ENCODE assay signal across 1 cellular context in genomic region chr6:150711584-150712501, GRCh38.
TF ChIP-seq lines count a peak whose summit lies in the region.

No MANE protein-coding gene starts in this region.

TF ChIP-seq in HEK293, 187 proteins besides CTCF, POLR2A, EP300 and RAD21 (continued from another document):
- TF ChIP-seq HOXC10 (CRISPR knock-in tag; IDR thresholded peaks at IDR 0.05), result no peak
- peak; percentile 50; the same call in 1 of the 2 replicates for TF ChIP-seq ZNF366 (tag by site-specific recombination; conservative IDR thresholded peaks at IDR 0.05)
- TF ChIP-seq ZNF335 (tag by site-specific recombination; conservative IDR thresholded peaks at IDR 0.05), result peak; percentile 41; the same call in 1 of the 2 replicates
- no peak for TF ChIP-seq ZNF692 (tag by site-specific recombination; IDR thresholded peaks at IDR 0.05)
- no peak for TF ChIP-seq SCRT2 (tag by site-specific recombination; IDR thresholded peaks at IDR 0.05)
- no peak for TF ChIP-seq ELK4 (IDR thresholded peaks at IDR 0.05; ENCODE audit: borderline replicate concordance, low read depth, low read length)
- TF ChIP-seq ZNF518A (tag by site-specific recombination; conservative IDR thresholded peaks at IDR 0.05; ENCODE audit: low read depth), result no peak
- no peak for TF ChIP-seq OSR2 (tag by site-specific recombination; IDR thresholded peaks at IDR 0.05)
- no peak for TF ChIP-seq ZSCAN5A (tag by site-specific recombination; IDR thresholded peaks at IDR 0.05)
- TF ChIP-seq ZBTB8A (tag by site-specific recombination; IDR thresholded peaks at IDR 0.05), result no peak
- TF ChIP-seq ZIC2 (tag by site-specific recombination; IDR thresholded peaks at IDR 0.05), result 0 out of 2 replicates have a peak, but pooled peaks have one; percentile 13
- no peak for TF ChIP-seq ZNF311 (tag by site-specific recombination; IDR thresholded peaks at IDR 0.05; ENCODE audit: borderline replicate concordance)
